9 cellular contexts compared by ENCODE assay signal in genomic region chr14:30223385-30223785, GRCh38.
DNase-seq lines count a peak whose midpoint lies in the region; ATAC-seq and TF ChIP-seq lines count a peak whose summit lies in the region.
"Had no signal": no experiment of that assay in that cellular context is flagged by ENCODE, and none has a peak within 500 bp of the region (broad histone marks: within the 10 kb centered on the region; RNA-seq: fewer than 3 reads in every experiment).

No MANE protein-coding gene starts in this region.

- ATAC-seq in GM19463 (IDR thresholded peaks at IDR 0.05; ENCODE audit: unreplicated experiment), result no peak
- no peak for ATAC-seq in HG02970 (IDR thresholded peaks at IDR 0.05; ENCODE audit: low FRiP score, unreplicated experiment)
- ATAC-seq in activated CD8-positive, alpha-beta T cell treated with anti-CD3 and anti-CD28 coated beads for 36 hours, result no peak

- DNase-seq in HK-2 (ENCODE audit: unreplicated experiment) (peak; percentile 63), SJCRH30 (peak; percentile 4 to 21), left ventricle myocardium inferior (peak; percentile 29), stromal cell of bone marrow (ENCODE audit: low read depth) (peak; percentile 51), cerebellar nuclear complex (lab: John Stamatoyannopoulos, UW) (no peak)
- DNase-seq in activated CD8-positive, alpha-beta T cell treated with anti-CD3 and anti-CD28 coated beads for 36 hours, result no peak
- DNase-seq: activated effector memory CD4-positive, alpha-beta T cell treated with anti-CD3 and anti-CD28 coated beads, Interleukin-2, amount 50 U/mL, for 16 hours had no signal

- 0 out of 2 replicates have a peak, but pooled peaks cover 3% of the 10 kb centered on the region for H3K27me3 ChIP-seq in SJCRH30
- H3K27me3 ChIP-seq in left ventricle myocardium inferior (ENCODE audit: low read depth), result no peaks in the 10 kb centered on the region

- no peaks in the 10 kb centered on the region for H3K4me1 ChIP-seq in SJCRH30
- peaks cover 33% of the 10 kb centered on the region for H3K4me1 ChIP-seq in left ventricle myocardium inferior

- H3K27ac ChIP-seq in SJCRH30, result no peak overlapping the region
- H3K27ac ChIP-seq in left ventricle myocardium inferior (replicated peaks), result peak overlapping the region; percentile 60

- H3K27me3 Mint-ChIP-seq in activated CD8-positive, alpha-beta T cell treated with anti-CD3 and anti-CD28 coated beads for 36 hours, result no peaks in the 10 kb centered on the region

- no peak overlapping the region for H3K4me3 Mint-ChIP-seq in activated CD8-positive, alpha-beta T cell treated with anti-CD3 and anti-CD28 coated beads for 36 hours

- no peak overlapping the region for H3K27ac Mint-ChIP-seq in activated CD8-positive, alpha-beta T cell treated with anti-CD3 and anti-CD28 coated beads for 36 hours

- intact Hi-C loops in left ventricle myocardium inferior (cut with micrococcal nuclease), result no loop called here
- intact Hi-C loops in activated CD8-positive, alpha-beta T cell treated with anti-CD3 and anti-CD28 coated beads for 36 hours (cut with micrococcal nuclease), result no loop called here

- H3K4me3 ChIP-seq in SJCRH30 (no peak overlapping the region), left ventricle myocardium inferior (no peak overlapping the region)

- no peak for TF ChIP-seq CTCF in left ventricle myocardium inferior (IDR thresholded peaks at IDR 0.05; ENCODE audit: borderline replicate concordance)
- no peak for TF ChIP-seq CTCF in activated CD8-positive, alpha-beta T cell treated with anti-CD3 and anti-CD28 coated beads for 36 hours (IDR thresholded peaks at IDR 0.05)

- no peaks in the 10 kb centered on the region for H3K4me1 Mint-ChIP-seq in activated CD8-positive, alpha-beta T cell treated with anti-CD3 and anti-CD28 coated beads for 36 hours (ENCODE audit: low read depth)

- H3K9me3 Mint-ChIP-seq in activated CD8-positive, alpha-beta T cell treated with anti-CD3 and anti-CD28 coated beads for 36 hours, result no peaks in the 10 kb centered on the region

- H3K9me3 ChIP-seq in SJCRH30 (replicated peaks) (no peaks in the 10 kb centered on the region), left ventricle myocardium inferior (replicated peaks) (no peaks in the 10 kb centered on the region)

- CTCF ChIA-PET in activated CD8-positive, alpha-beta T cell treated with anti-CD3 and anti-CD28 coated beads for 36 hours (lab: Charles Lee), result interaction anchor here (2.0 kb wide), 1 partner anchor 47 kb away, joined by 4 read pairs; no protein-coding TSS in a partner anchor

- H3K36me3 ChIP-seq in SJCRH30, result no peaks in the 10 kb centered on the region
- H3K36me3 ChIP-seq in left ventricle myocardium inferior, result no peaks in the 10 kb centered on the region

- POLR2A ChIA-PET in activated CD8-positive, alpha-beta T cell treated with anti-CD3 and anti-CD28 coated beads for 36 hours (lab: Charles Lee), result no interaction called here

- H3K36me3 Mint-ChIP-seq in activated CD8-positive, alpha-beta T cell treated with anti-CD3 and anti-CD28 coated beads for 36 hours (ENCODE audit: low read depth), result no peaks in the 10 kb centered on the region

Comparison
In these comparisons a context has a peak if more than half of its experiments do, and no peak if none do; other contexts are left out.
1. DNase-seq: peak in HK-2 (single experiment), SJCRH30 (2 of 2), left ventricle myocardium inferior (single experiment) and stromal cell of bone marrow (single experiment); none in cerebellar nuclear complex (0 of 2) and activated CD8-positive, alpha-beta T cell treated with anti-CD3 and anti-CD28 coated beads for 36 hours (single experiment).